Comparison of ENCODE assay signal across 9 cellular contexts in genomic region chr5:139414601-139415121, GRCh38. TPM values are rescaled to one million over a fixed set of nuclear protein-coding genes. Genes with fewer than 3 reads are reported as not detected.
DNase-seq lines count a peak whose midpoint lies in the region; ATAC-seq lines count a peak whose summit lies in the region.
"Had no signal": no experiment of that assay in that cellular context is flagged by ENCODE, and none has a peak within 500 bp of the region (broad histone marks: within the 10 kb centered on the region; RNA-seq: fewer than 3 reads in every experiment).

No MANE protein-coding gene starts in this region.

- H3K4me1 Mint-ChIP-seq in activated T-helper 17 cell treated with anti-CD3 and anti-CD28 coated beads, Interleukin-2, amount 50 U/mL, for 72 hours: peaks cover 37% of the 10 kb centered on the region

- H3K27me3 Mint-ChIP-seq in activated T-helper 17 cell treated with anti-CD3 and anti-CD28 coated beads, Interleukin-2, amount 50 U/mL, for 72 hours: no peaks in the 10 kb centered on the region
- H3K27me3 Mint-ChIP-seq: dendritic cell treated with granulocyte-macrophage colony-stimulating factor and Interleukin-4, amounts not matched to agents 40 ng/mL and 50 ng/mL, for 4 days had no signal

- peak overlapping the region; percentile 32 for H3K27ac ChIP-seq in muscle layer of colon (ENCODE audit: low read depth, low read length)

- H3K9me3 ChIP-seq in muscle layer of colon (ENCODE audit: low read length): no peaks in the 10 kb centered on the region

- no peaks in the 10 kb centered on the region for H3K9me3 Mint-ChIP-seq in activated T-helper 17 cell treated with anti-CD3 and anti-CD28 coated beads, Interleukin-2, amount 50 U/mL, for 72 hours
- H3K9me3 Mint-ChIP-seq: dendritic cell treated with granulocyte-macrophage colony-stimulating factor and Interleukin-4, amounts not matched to agents 40 ng/mL and 50 ng/mL, for 4 days had no signal

- H3K27me3 ChIP-seq in muscle layer of colon (ENCODE audit: control insufficient read depth in 1 of 2, insufficient read depth in 2 of 2, low read length in 2 of 2): no peaks in the 10 kb centered on the region

- peaks cover 68% of the 10 kb centered on the region for H3K4me1 ChIP-seq in muscle layer of colon (ENCODE audit: insufficient read depth, low read length)

- H3K36me3 ChIP-seq in muscle layer of colon (ENCODE audit: insufficient read depth, low read length): peaks cover 9% of the 10 kb centered on the region

- H3K4me3 ChIP-seq in muscle layer of colon (ENCODE audit: low read depth in 1 of 2, low read length in 2 of 2): no peak overlapping the region

- peak overlapping the region; percentile 99 for H3K27ac Mint-ChIP-seq in activated T-helper 17 cell treated with anti-CD3 and anti-CD28 coated beads, Interleukin-2, amount 50 U/mL, for 72 hours
- H3K27ac Mint-ChIP-seq: dendritic cell treated with granulocyte-macrophage colony-stimulating factor and Interleukin-4, amounts not matched to agents 40 ng/mL and 50 ng/mL, for 4 days had no signal

- no peak for DNase-seq in HT-29 (ENCODE audit: low spot score)
- DNase-seq: DMS79 treated with DMSO at 0.1 percent for 48 hours had no signal

- no peak overlapping the region for H3K9ac ChIP-seq in muscle layer of colon (ENCODE audit: low read length)

- ATAC-seq in GM19025 (IDR thresholded peaks at IDR 0.05; ENCODE audit: low read depth, unreplicated experiment): peak; percentile 7
- ATAC-seq in activated T-helper 17 cell treated with anti-CD3 and anti-CD28 coated beads, Interleukin-2, amount 50 U/mL, for 72 hours (replicated peaks): peak; percentile 57
- ATAC-seq in GM18502 (IDR thresholded peaks at IDR 0.05; ENCODE audit: poor library complexity, unreplicated experiment): no peak
- no peak for ATAC-seq in HG02610 (IDR thresholded peaks at IDR 0.05; ENCODE audit: unreplicated experiment)

- peaks cover 80% of the 10 kb centered on the region for H3K36me3 Mint-ChIP-seq in activated T-helper 17 cell treated with anti-CD3 and anti-CD28 coated beads, Interleukin-2, amount 50 U/mL, for 72 hours (ENCODE audit: low read depth)

- H3K4me3 Mint-ChIP-seq in activated T-helper 17 cell treated with anti-CD3 and anti-CD28 coated beads, Interleukin-2, amount 50 U/mL, for 72 hours: peak overlapping the region; percentile 86
- H3K4me3 Mint-ChIP-seq: dendritic cell treated with granulocyte-macrophage colony-stimulating factor and Interleukin-4, amounts not matched to agents 40 ng/mL and 50 ng/mL, for 4 days had no signal

RNA-seq across cellular contexts. Expression of gene SPATA24, which starts 10.8 kb away (rescaled TPM):
- 1 to 10 TPM; 5.6 to 9.2 TPM for total RNA-seq in activated T-helper 17 cell treated with anti-CD3 and anti-CD28 coated beads, Interleukin-2, amount 50 U/mL, for 72 hours
- 3.8 and 10.4 TPM in 2 replicates for total RNA-seq in HT-29 (2014; rRNA removed; shearing (Covaris generic))

RNA-seq across cellular contexts. Expression of gene PROB1, which starts 19.8 kb away (rescaled TPM):
- 1 to 10 TPM; 4.7 to 6.4 TPM for total RNA-seq in activated T-helper 17 cell treated with anti-CD3 and anti-CD28 coated beads, Interleukin-2, amount 50 U/mL, for 72 hours
- total RNA-seq in HT-29 (2014; rRNA removed; shearing (Covaris generic)): 1.5 and 2.0 TPM in 2 replicates

RNA-seq across cellular contexts. Expression of gene DNAJC18, which starts 24.7 kb away (rescaled TPM):
- total RNA-seq in activated T-helper 17 cell treated with anti-CD3 and anti-CD28 coated beads, Interleukin-2, amount 50 U/mL, for 72 hours: 10 to 100 TPM; 23.4 to 41.5 TPM
- total RNA-seq in HT-29 (2014; rRNA removed; shearing (Covaris generic)): 0.44 and 0.81 TPM in 2 replicates

RNA-seq across cellular contexts. Expression of gene MZB1, which starts 24.9 kb away (rescaled TPM):
- total RNA-seq in activated T-helper 17 cell treated with anti-CD3 and anti-CD28 coated beads, Interleukin-2, amount 50 U/mL, for 72 hours: 10 to 100 TPM; 39.9 to 55.2 TPM
- total RNA-seq in HT-29 (2014; rRNA removed; shearing (Covaris generic)): 0.25 TPM in 1 of 2 replicates, not detected in the other

RNA-seq across cellular contexts. Expression of gene SLC23A1, which starts 31.6 kb away (rescaled TPM):
- 1 to 10 TPM in 1 of 2 donors, under 1 TPM in 1; 0.95 to 1.6 TPM for total RNA-seq in activated T-helper 17 cell treated with anti-CD3 and anti-CD28 coated beads, Interleukin-2, amount 50 U/mL, for 72 hours
- 0.39 and 0.74 TPM in 2 replicates for total RNA-seq in HT-29 (2014; rRNA removed; shearing (Covaris generic))
- total RNA-seq: lung microvascular endothelial cell had no signal

Comparison
In these comparisons a context has a peak if more than half of its experiments do, and no peak if none do; other contexts are left out.
1. ATAC-seq: peak in GM19025 (single experiment) and activated T-helper 17 cell treated with anti-CD3 and anti-CD28 coated beads, Interleukin-2, amount 50 U/mL, for 72 hours (single experiment); none in GM18502 (single experiment) and HG02610 (single experiment).
2. RNA of gene DNAJC18, which starts 24.7 kb away (total RNA-seq): 23.4 to 41.5 TPM in activated T-helper 17 cell treated with anti-CD3 and anti-CD28 coated beads, Interleukin-2, amount 50 U/mL, for 72 hours; 0.44 to 0.81 TPM in HT-29; every median in the first group is over 10 times any median in the second.